ENCODE assay signal across 22 cellular contexts in genomic region chr6:110319843-110320242, GRCh38. TPM values are rescaled to one million over a fixed set of nuclear protein-coding genes. Genes with fewer than 3 reads are reported as not detected.
A peak's percentile ranks its signal among the peaks of the same experiment; 100 is the strongest.
DNase-seq lines count a peak whose midpoint lies in the region; TF ChIP-seq lines count a peak whose summit lies in the region.
"Had no signal": no experiment of that assay in that cellular context is flagged by ENCODE, and none has a peak within 500 bp of the region (broad histone marks: within the 10 kb centered on the region; RNA-seq: fewer than 3 reads in every experiment).

No MANE protein-coding gene starts in this region.

- TF ChIP-seq POLR2A in breast epithelium (IDR thresholded peaks at IDR 0.05): no peak

- POLR2A ChIA-PET in MCF 10A (lab: Yijun Ruan, JAX): no interaction called here

- H3K4me3 Mint-ChIP-seq in MCF 10A (ENCODE audit: unreplicated experiment): no peak overlapping the region
- H3K4me3 Mint-ChIP-seq: CD4-positive, alpha-beta memory T cell; H9 had no signal

- no peaks in the 10 kb centered on the region for H3K36me3 ChIP-seq in breast epithelium
- H3K36me3 ChIP-seq: SJCRH30 had no signal

- H3K9me3 ChIP-seq in breast epithelium: no peaks in the 10 kb centered on the region
- H3K9me3 ChIP-seq: SJCRH30 had no signal

- H3K4me3 ChIP-seq in breast epithelium: no peak overlapping the region
- H3K4me3 ChIP-seq: SJCRH30 had no signal

- peaks cover 31% of the 10 kb centered on the region for H3K27me3 Mint-ChIP-seq in MCF 10A (ENCODE audit: insufficient read depth, unreplicated experiment)

- H3K27ac ChIP-seq in breast epithelium (no peak overlapping the region), caudate nucleus (ENCODE audit: low read depth, low read length) (peak overlapping the region; percentile 90)
- H3K27ac ChIP-seq: 22Rv1, RWPE1, SJCRH30 had no signal

- CTCF ChIA-PET in MCF 10A (lab: Yijun Ruan, JAX): no interaction called here

- H3K27me3 ChIP-seq in breast epithelium: no peaks in the 10 kb centered on the region
- H3K27me3 ChIP-seq: SJCRH30 had no signal

- H3K36me3 Mint-ChIP-seq in MCF 10A (ENCODE audit: insufficient read depth, unreplicated experiment): no peaks in the 10 kb centered on the region
- H3K36me3 Mint-ChIP-seq: CD4-positive, alpha-beta memory T cell had no signal

- intact Hi-C loops in MCF 10A (cut with micrococcal nuclease): no loop called here
- intact Hi-C loops in breast epithelium (cut with DNase I; ENCODE audit: low total_unique reads): loop anchor here (5.0 kb wide), 1 partner anchor 147 kb away; no protein-coding TSS in a partner anchor

- TF ChIP-seq CTCF in MCF 10A (IDR thresholded peaks at IDR 0.05; ENCODE audit: unreplicated experiment): no peak
- no peak for TF ChIP-seq CTCF in breast epithelium (IDR thresholded peaks at IDR 0.05)

- H3K9me3 Mint-ChIP-seq in MCF 10A (ENCODE audit: unreplicated experiment): no peaks in the 10 kb centered on the region
- H3K9me3 Mint-ChIP-seq: CD4-positive, alpha-beta memory T cell; H9 had no signal

- DNase-seq in DMS 273 (lab: John Stamatoyannopoulos, UW; ENCODE audit: unreplicated experiment): peak; percentile 28
- no peak for DNase-seq in DMS 273 treated with DMSO at 0.1 percent for 48 hours (lab: John Stamatoyannopoulos, UW)
- DNase-seq in MCF 10A (ENCODE audit: unreplicated experiment): peak; percentile 10
- no peak for DNase-seq in breast epithelium (ENCODE audit: low spot score in 2 of 2)
- no peak for DNase-seq in caudate nucleus (lab: John Stamatoyannopoulos, UW)
- DNase-seq in SHP77 treated with DMSO at 0.1 percent for 48 hours (lab: John Stamatoyannopoulos, UW): no peak
- no peak for DNase-seq in AG08396 (ENCODE audit: low spot score)
- DNase-seq in HPDE6-E6E7 (ENCODE audit: extremely low spot score): no peak
- DNase-seq: CD4-positive, alpha-beta memory T cell; DMS79 treated with DMSO at 0.1 percent for 48 hours; H9; IMR-90; NCI-H1436; NCI-H2081 treated with DMSO at 0.1 percent for 48 hours; NCI-H510A treated with DMSO at 0.1 percent for 48 hours; PC-3; SJCRH30; SW 1271 had no signal

- no peak overlapping the region for H3K27ac Mint-ChIP-seq in MCF 10A (ENCODE audit: low read depth, unreplicated experiment)
- H3K27ac Mint-ChIP-seq: CD4-positive, alpha-beta memory T cell; H9 had no signal

- H3K4me1 ChIP-seq in breast epithelium: no peaks in the 10 kb centered on the region
- H3K4me1 ChIP-seq: SJCRH30 had no signal

- no TSS peak for BruUV-seq in MCF 10A (replicated peaks; lab: Mats Ljungman, UMichigan)

- no peaks in the 10 kb centered on the region for H3K4me1 Mint-ChIP-seq in MCF 10A (ENCODE audit: insufficient read depth, unreplicated experiment)
- H3K4me1 Mint-ChIP-seq: CD4-positive, alpha-beta memory T cell had no signal

RNA-seq across cellular contexts. Expression of gene METTL24, which starts 38.3 kb away (rescaled TPM):
- not detected in 2 replicates for total RNA-seq in MCF 10A (2022)
- 1 to 10 TPM in 2 of 3 donors, under 1 TPM in 1; 0.96 to 6.6 (median 3.4) TPM for total RNA-seq in breast epithelium
- total RNA-seq: HT-29; IMR-90; PC-3; SJCRH30; T-helper 2 cell treated with Interferon-gamma antibody and Interleukin-4, amounts not matched to agents 100 ng/mL and 5 ng/mL, for 36 hours had no signal

Comparison
In these comparisons a context has a peak if more than half of its experiments do, and no peak if none do; other contexts are left out.
1. DNase-seq: peak in DMS 273 (single experiment) and MCF 10A (single experiment); none in DMS 273 treated with DMSO at 0.1 percent for 48 hours (single experiment), breast epithelium (0 of 2), caudate nucleus (0 of 61), SHP77 treated with DMSO at 0.1 percent for 48 hours (single experiment), AG08396 (single experiment) and HPDE6-E6E7 (single experiment).